Comparison of ENCODE assay signal across 8 cellular contexts in genomic region chr1:5993553-5994510, GRCh38. TPM values are rescaled to one million over a fixed set of nuclear protein-coding genes. Genes with fewer than 3 reads are reported as not detected.
DNase-seq lines count a peak whose midpoint lies in the region; ATAC-seq and TF ChIP-seq lines count a peak whose summit lies in the region.

No MANE protein-coding gene starts in this region.

- TF ChIP-seq CTCF in fibroblast of villous mesenchyme (IDR thresholded peaks at IDR 0.05; ENCODE audit: insufficient read depth, low read depth, low read length) (no peak), spleen (IDR thresholded peaks at IDR 0.05 in 8 of 11, conservative IDR thresholded peaks at IDR 0.05 in 3 of 11) (no peak)

- WGBS in spleen, 5 donors, result 25 to 29% (median 27%) methylated on average over 29 of the region's 29 CpGs

- no peaks in the 10 kb centered on the region for H3K27me3 ChIP-seq in spleen (replicated peaks in 1 of 7)

- no peak for TF ChIP-seq POLR2A in spleen (IDR thresholded peaks at IDR 0.05)

- intact Hi-C loops in spleen (cut with DNase I; ENCODE audit: low total_unique reads), result loop anchor here (5.0 kb wide), 1 partner anchor 33 kb away; no protein-coding TSS in a partner anchor

- DNase-seq in NCI-H526 (lab: John Stamatoyannopoulos, UW) (peak; percentile 19 to 46), NCI-H526 treated with DMSO at 0.1 percent for 48 hours (lab: John Stamatoyannopoulos, UW) (no peak), fibroblast of villous mesenchyme (ENCODE audit: low read depth) (no peak), spleen (peak; percentile 86)
- DNase-seq in activated CD4-positive, alpha-beta T cell treated with anti-CD3 and anti-CD28 coated beads, Interleukin-2, amount 50 U/mL, for 48 hours, result peak; percentile 46 to 55

- peak overlapping the region; percentile 15 to 98 (median 92) for H3K27ac ChIP-seq in spleen

- H3K36me3 ChIP-seq in spleen, result peaks cover 0 to 37% (median 5%) of the 10 kb centered on the region in 6 donors

- H3K4me3 ChIP-seq in fibroblast of villous mesenchyme (ENCODE audit: low read depth, low read length) (peak overlapping the region; percentile 81), spleen (peak overlapping the region; percentile 64 to 98 (median 94))

- no peaks in the 10 kb centered on the region for H3K9me3 ChIP-seq in spleen

- H3K4me1 ChIP-seq in spleen, result peaks cover 19 to 69% (median 48%) of the 10 kb centered on the region in 6 donors

- no peak for ATAC-seq in GM19395 (IDR thresholded peaks at IDR 0.05; ENCODE audit: unreplicated experiment)
- no peak for ATAC-seq in GM18868 (IDR thresholded peaks at IDR 0.05; ENCODE audit: unreplicated experiment)
- no peak for ATAC-seq in HG02938 (IDR thresholded peaks at IDR 0.05; ENCODE audit: unreplicated experiment)

RNA-seq across cellular contexts. Expression of gene NPHP4, which starts 1.6 kb away (rescaled TPM):
- total RNA-seq in fibroblast of villous mesenchyme (6.4 and 6.5 TPM in 2 replicates), spleen (10 to 100 TPM in 5 of 7 donors, 1 to 10 TPM in 2; 8.4 to 17.5 (median 10.9) TPM)
- 1 to 10 TPM; 1.2 to 3.4 (median 2.6) TPM for polyA plus RNA-seq in spleen

RNA-seq across cellular contexts. Expression of gene KCNAB2, which starts 51.9 kb away (rescaled TPM):
- 2.6 and 3.5 TPM in 2 replicates for total RNA-seq in fibroblast of villous mesenchyme
- total RNA-seq in spleen, result 100 to 1,000 TPM in 4 of 7 donors, 10 to 100 TPM in 3; 80.3 to 135 (median 109) TPM
- polyA plus RNA-seq in spleen, result 10 to 100 TPM; 23.2 to 51.5 (median 23.9) TPM

Comparison
In these comparisons a context has a peak if more than half of its experiments do, and no peak if none do; other contexts are left out.
1. DNase-seq: peak in NCI-H526 (2 of 2), activated CD4-positive, alpha-beta T cell treated with anti-CD3 and anti-CD28 coated beads, Interleukin-2, amount 50 U/mL, for 48 hours (2 of 2) and spleen (single experiment); none in NCI-H526 treated with DMSO at 0.1 percent for 48 hours (single experiment) and fibroblast of villous mesenchyme (single experiment).
2. RNA of gene KCNAB2, which starts 51.9 kb away (total RNA-seq): 80.3 to 135 TPM in spleen; 2.6 to 3.5 TPM in fibroblast of villous mesenchyme; every median in the first group is over 10 times any median in the second.